ENCODE assay signal across 21 cellular contexts in genomic region chr14:90742709-90743108, GRCh38.
DNase-seq lines count a peak whose midpoint lies in the region; ATAC-seq and TF ChIP-seq lines count a peak whose summit lies in the region.
"Had no signal": no experiment of that assay in that cellular context is flagged by ENCODE, and none has a peak within 500 bp of the region (broad histone marks: within the 10 kb centered on the region; RNA-seq: fewer than 3 reads in every experiment).

No MANE protein-coding gene starts in this region.

- H3K4me3 ChIP-seq in ascending aorta (no peak overlapping the region), thoracic aorta (no peak overlapping the region)
- H3K4me3 ChIP-seq: BLaER1 treated with 17β-estradiol and CSF1 and Interleukin-3, amounts not matched to agents 10 nM and 100 nM; GM12878; K562; ovary had no signal

- ATAC-seq in left cardiac atrium = peak; percentile 39 to 75
- no peak for ATAC-seq in thoracic aorta (ENCODE audit: insufficient number of reproducible peaks, low FRiP score, low read depth)
- no peak for ATAC-seq in HG03039 (IDR thresholded peaks at IDR 0.05; ENCODE audit: unreplicated experiment)
- ATAC-seq: GM12878; K562; naive thymus-derived CD4-positive, alpha-beta T cell; stimulated activated naive CD8-positive, alpha-beta T cell treated with anti-CD3 and anti-CD28 coated beads, Interleukin-15, amount 100 ng/mL, for 72 hours had no signal

- H3K4me1 ChIP-seq in ascending aorta (peaks cover 0 to 15% of the 10 kb centered on the region in 2 donors), thoracic aorta (ENCODE audit: control insufficient read depth in 1 of 2, low read depth in 2 of 2) (peaks cover 12 to 45% of the 10 kb centered on the region in 2 donors)

- intact Hi-C loops in ascending aorta (cut with DNase I) = no loop called here
- intact Hi-C loops in left cardiac atrium (cut with DNase I) = no loop called here

- DNase-seq in ascending aorta (ENCODE audit: low spot score in 2 of 2) (no peak), left cardiac atrium (no peak), pons (ENCODE audit: low spot score) (peak; percentile 63), thoracic aorta (ENCODE audit: low spot score) (no peak), iPS-NIHi7 (ENCODE audit: extremely low spot score) (no peak), NCI-H2081 (lab: John Stamatoyannopoulos, UW) (no peak)
- DNase-seq: activated gamma-delta T cell treated with Interleukin-2 at 50 U/mL for 16 hours; glutamatergic neuron; mesendoderm; naive thymus-derived CD4-positive, alpha-beta T cell; NCI-H1417; NCI-H2107; NCI-H510A treated with DMSO at 0.1 percent for 48 hours; SIG-M5; stimulated activated naive CD8-positive, alpha-beta T cell treated with anti-CD3 and anti-CD28 coated beads, Interleukin-15, amount 100 ng/mL, for 72 hours; SW 1271 had no signal

- H3K9me3 ChIP-seq in ascending aorta = no peaks in the 10 kb centered on the region
- no peaks in the 10 kb centered on the region for H3K9me3 ChIP-seq in thoracic aorta
- H3K9me3 ChIP-seq: ovary had no signal

- H3K27me3 ChIP-seq in ascending aorta (no peaks in the 10 kb centered on the region), thoracic aorta (replicated peaks; ENCODE audit: insufficient read depth) (no peaks in the 10 kb centered on the region)
- H3K27me3 ChIP-seq: BLaER1 treated with 17β-estradiol and CSF1 and Interleukin-3, amounts not matched to agents 10 nM and 100 nM; ovary had no signal

- H3K27ac ChIP-seq in ascending aorta (peak overlapping the region; percentile 81 to 83), thoracic aorta (peak overlapping the region; percentile 71 to 82)
- H3K27ac ChIP-seq: BLaER1 treated with 17β-estradiol and CSF1 and Interleukin-3, amounts not matched to agents 10 nM and 100 nM had no signal

- TF ChIP-seq CTCF in ascending aorta (IDR thresholded peaks at IDR 0.05) (no peak), thoracic aorta (IDR thresholded peaks at IDR 0.05) (no peak)

- H3K36me3 ChIP-seq in ascending aorta (no peaks in the 10 kb centered on the region), thoracic aorta (no peaks in the 10 kb centered on the region)
- H3K36me3 ChIP-seq: ovary had no signal

Comparison
In these comparisons a context has a peak if more than half of its experiments do, and no peak if none do; other contexts are left out.
1. ATAC-seq: peak in left cardiac atrium (2 of 2); none in thoracic aorta (single experiment) and HG03039 (single experiment).